In the genomic region with DNA sequence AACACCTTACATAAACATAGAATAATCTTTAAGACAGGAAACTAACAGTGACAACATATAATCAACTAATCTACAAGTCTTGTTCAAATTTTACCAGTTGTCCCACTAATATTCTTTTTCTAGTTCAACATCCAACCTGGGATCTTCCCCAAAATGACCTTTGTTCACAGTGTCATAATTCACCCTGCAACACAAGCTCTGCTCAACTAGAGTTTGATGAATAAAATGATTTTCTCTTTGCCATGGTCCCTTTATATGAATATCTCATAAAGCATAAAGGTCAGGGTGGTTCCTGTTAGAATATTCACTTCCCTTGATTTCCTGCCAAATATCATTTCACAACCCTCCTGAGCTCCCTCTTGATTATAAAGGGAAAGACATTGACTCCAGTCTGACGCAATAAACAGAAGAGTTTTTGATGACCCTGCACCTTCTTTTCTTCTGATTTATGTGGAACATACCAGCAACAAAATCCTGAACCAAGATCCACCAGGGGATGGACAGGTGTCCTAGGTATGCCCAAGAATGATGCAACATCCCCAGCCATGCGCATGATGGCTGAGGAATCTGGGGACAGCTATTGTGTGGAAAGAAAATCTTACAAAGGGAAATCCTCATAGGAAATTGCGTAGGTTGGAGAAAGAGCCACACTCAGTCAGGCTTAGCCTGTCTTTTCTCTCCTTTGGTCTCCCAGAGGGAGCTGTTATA, we compare ENCODE assay signal across 3 cellular contexts.
TF ChIP-seq lines count a peak whose summit lies in the region.

No MANE protein-coding gene starts in this region.

TF ChIP-seq in A549, 52 proteins besides CTCF, POLR2A, EP300 and RAD21:
- no peak for TF ChIP-seq HEYL (CRISPR knock-in tag; IDR thresholded peaks at IDR 0.05)
- TF ChIP-seq EHF (CRISPR knock-in tag; IDR thresholded peaks at IDR 0.05) = no peak
- no peak for TF ChIP-seq JUN (IDR thresholded peaks at IDR 0.05)
- TF ChIP-seq CEBPB (IDR thresholded peaks at IDR 0.05) = peak; percentile 76 to 92
- TF ChIP-seq ZSCAN20 (CRISPR knock-in tag; IDR thresholded peaks at IDR 0.05) = no peak
- TF ChIP-seq CHD4 (IDR thresholded peaks at IDR 0.05; ENCODE audit: borderline replicate concordance) = no peak
- peak; percentile 23; the same call in 1 of the 2 replicates for TF ChIP-seq HES2 (IDR thresholded peaks at IDR 0.05)
- peak; percentile 74 for TF ChIP-seq MAFK (IDR thresholded peaks at IDR 0.05; ENCODE audit: partially characterized antibody)
- TF ChIP-seq SMC3 (IDR thresholded peaks at IDR 0.05) = no peak
- TF ChIP-seq ZNF302 (CRISPR knock-in tag; IDR thresholded peaks at IDR 0.05) = no peak
- TF ChIP-seq SREBF2 (IDR thresholded peaks at IDR 0.05) = no peak
- TF ChIP-seq KDM5A (IDR thresholded peaks at IDR 0.05) = no peak
- TF ChIP-seq, protein P1, sequence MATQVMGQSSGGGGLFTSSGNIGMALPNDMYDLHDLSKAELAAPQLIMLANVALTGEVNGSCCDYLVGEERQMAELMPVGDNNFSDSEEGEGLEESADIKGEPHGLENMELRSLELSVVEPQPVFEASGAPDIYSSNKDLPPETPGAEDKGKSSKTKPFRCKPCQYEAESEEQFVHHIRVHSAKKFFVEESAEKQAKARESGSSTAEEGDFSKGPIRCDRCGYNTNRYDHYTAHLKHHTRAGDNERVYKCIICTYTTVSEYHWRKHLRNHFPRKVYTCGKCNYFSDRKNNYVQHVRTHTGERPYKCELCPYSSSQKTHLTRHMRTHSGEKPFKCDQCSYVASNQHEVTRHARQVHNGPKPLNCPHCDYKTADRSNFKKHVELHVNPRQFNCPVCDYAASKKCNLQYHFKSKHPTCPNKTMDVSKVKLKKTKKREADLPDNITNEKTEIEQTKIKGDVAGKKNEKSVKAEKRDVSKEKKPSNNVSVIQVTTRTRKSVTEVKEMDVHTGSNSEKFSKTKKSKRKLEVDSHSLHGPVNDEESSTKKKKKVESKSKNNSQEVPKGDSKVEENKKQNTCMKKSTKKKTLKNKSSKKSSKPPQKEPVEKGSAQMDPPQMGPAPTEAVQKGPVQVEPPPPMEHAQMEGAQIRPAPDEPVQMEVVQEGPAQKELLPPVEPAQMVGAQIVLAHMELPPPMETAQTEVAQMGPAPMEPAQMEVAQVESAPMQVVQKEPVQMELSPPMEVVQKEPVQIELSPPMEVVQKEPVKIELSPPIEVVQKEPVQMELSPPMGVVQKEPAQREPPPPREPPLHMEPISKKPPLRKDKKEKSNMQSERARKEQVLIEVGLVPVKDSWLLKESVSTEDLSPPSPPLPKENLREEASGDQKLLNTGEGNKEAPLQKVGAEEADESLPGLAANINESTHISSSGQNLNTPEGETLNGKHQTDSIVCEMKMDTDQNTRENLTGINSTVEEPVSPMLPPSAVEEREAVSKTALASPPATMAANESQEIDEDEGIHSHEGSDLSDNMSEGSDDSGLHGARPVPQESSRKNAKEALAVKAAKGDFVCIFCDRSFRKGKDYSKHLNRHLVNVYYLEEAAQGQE (IDR thresholded peaks at IDR 0.05) = no peak
- TF ChIP-seq FOXS1 (CRISPR knock-in tag; IDR thresholded peaks at IDR 0.05) = no peak
- TF ChIP-seq NR3C1 (IDR thresholded peaks at IDR 0.05) = no peak
- no peak for TF ChIP-seq ZFP36 (IDR thresholded peaks at IDR 0.05; ENCODE audit: borderline replicate concordance, partially characterized antibody)
- TF ChIP-seq MYC (IDR thresholded peaks at IDR 0.05; ENCODE audit: borderline replicate concordance, low read length) = no peak
- TF ChIP-seq GATA3 (IDR thresholded peaks at IDR 0.05; ENCODE audit: borderline replicate concordance) = no peak
- no peak for TF ChIP-seq JUNB (IDR thresholded peaks at IDR 0.05)
- TF ChIP-seq ESRRA (IDR thresholded peaks at IDR 0.05; ENCODE audit: borderline replicate concordance, low read length) = no peak

TF ChIP-seq in Ishikawa, 13 proteins besides CTCF, POLR2A, EP300 and RAD21:
- TF ChIP-seq CREB1 (IDR thresholded peaks at IDR 0.05; ENCODE audit: low read depth) (no peak), USF1 (IDR thresholded peaks at IDR 0.05) (no peak), CEBPB (IDR thresholded peaks at IDR 0.05) (peak; percentile 77)

TF ChIP-seq in HepG2, 621 proteins besides CTCF, POLR2A, EP300 and RAD21:
- TF ChIP-seq ZFP82 (CRISPR knock-in tag; IDR thresholded peaks at IDR 0.05; ENCODE audit: borderline replicate concordance) (no peak), MLX (CRISPR knock-in tag; IDR thresholded peaks at IDR 0.05) (no peak), ZNF749 (CRISPR knock-in tag; IDR thresholded peaks at IDR 0.05; ENCODE audit: borderline replicate concordance) (no peak), CEBPG (CRISPR knock-in tag; IDR thresholded peaks at IDR 0.05) (peak; percentile 86), CEBPB (IDR thresholded peaks at IDR 0.05; ENCODE audit: borderline replicate concordance, low read depth, low read length) (peak; percentile 64), HNF4G (IDR thresholded peaks at IDR 0.05; ENCODE audit: borderline replicate concordance, low read depth, low read length) (peak; percentile 35; the same call in 1 of the 2 replicates), HNF4G (CRISPR knock-in tag; IDR thresholded peaks at IDR 0.05; ENCODE audit: borderline replicate concordance, low read depth) (no peak), GATAD2A (CRISPR knock-in tag; IDR thresholded peaks at IDR 0.05) (peak; percentile 57; the same call in 1 of the 2 replicates), ATM (IDR thresholded peaks at IDR 0.05; ENCODE audit: borderline replicate concordance) (no peak), KDM5B (CRISPR knock-in tag; IDR thresholded peaks at IDR 0.05; ENCODE audit: borderline replicate concordance) (no peak), ZNF687 (CRISPR knock-in tag; IDR thresholded peaks at IDR 0.05) (no peak), HNF4A (CRISPR knock-in tag; IDR thresholded peaks at IDR 0.05) (peak; percentile 26), TEAD3 (CRISPR knock-in tag; optimal IDR thresholded peaks at IDR 0.05; ENCODE audit: borderline replicate concordance) (peak; percentile 23), ZNF644 (CRISPR knock-in tag; IDR thresholded peaks at IDR 0.05; ENCODE audit: low read depth) (peak; percentile 27; the same call in 1 of the 2 replicates), SOX6 (IDR thresholded peaks at IDR 0.05) (no peak), SOX6 (CRISPR knock-in tag; IDR thresholded peaks at IDR 0.05) (0 out of 2 replicates have a peak, but pooled peaks have one; percentile 12), POGZ (CRISPR knock-in tag; IDR thresholded peaks at IDR 0.05) (no peak), CC2D1A (CRISPR knock-in tag; IDR thresholded peaks at IDR 0.05) (no peak), ZNF75D (CRISPR knock-in tag; IDR thresholded peaks at IDR 0.05; ENCODE audit: borderline replicate concordance) (no peak), PPARG (CRISPR knock-in tag; conservative IDR thresholded peaks at IDR 0.05) (peak; percentile 36; the same call in 1 of the 2 replicates), ZNF496 (CRISPR knock-in tag; IDR thresholded peaks at IDR 0.05; ENCODE audit: insufficient replicate concordance) (no peak), ZNF567 (CRISPR knock-in tag; IDR thresholded peaks at IDR 0.05; ENCODE audit: borderline replicate concordance) (no peak)
- TF ChIP-seq, protein P2, sequence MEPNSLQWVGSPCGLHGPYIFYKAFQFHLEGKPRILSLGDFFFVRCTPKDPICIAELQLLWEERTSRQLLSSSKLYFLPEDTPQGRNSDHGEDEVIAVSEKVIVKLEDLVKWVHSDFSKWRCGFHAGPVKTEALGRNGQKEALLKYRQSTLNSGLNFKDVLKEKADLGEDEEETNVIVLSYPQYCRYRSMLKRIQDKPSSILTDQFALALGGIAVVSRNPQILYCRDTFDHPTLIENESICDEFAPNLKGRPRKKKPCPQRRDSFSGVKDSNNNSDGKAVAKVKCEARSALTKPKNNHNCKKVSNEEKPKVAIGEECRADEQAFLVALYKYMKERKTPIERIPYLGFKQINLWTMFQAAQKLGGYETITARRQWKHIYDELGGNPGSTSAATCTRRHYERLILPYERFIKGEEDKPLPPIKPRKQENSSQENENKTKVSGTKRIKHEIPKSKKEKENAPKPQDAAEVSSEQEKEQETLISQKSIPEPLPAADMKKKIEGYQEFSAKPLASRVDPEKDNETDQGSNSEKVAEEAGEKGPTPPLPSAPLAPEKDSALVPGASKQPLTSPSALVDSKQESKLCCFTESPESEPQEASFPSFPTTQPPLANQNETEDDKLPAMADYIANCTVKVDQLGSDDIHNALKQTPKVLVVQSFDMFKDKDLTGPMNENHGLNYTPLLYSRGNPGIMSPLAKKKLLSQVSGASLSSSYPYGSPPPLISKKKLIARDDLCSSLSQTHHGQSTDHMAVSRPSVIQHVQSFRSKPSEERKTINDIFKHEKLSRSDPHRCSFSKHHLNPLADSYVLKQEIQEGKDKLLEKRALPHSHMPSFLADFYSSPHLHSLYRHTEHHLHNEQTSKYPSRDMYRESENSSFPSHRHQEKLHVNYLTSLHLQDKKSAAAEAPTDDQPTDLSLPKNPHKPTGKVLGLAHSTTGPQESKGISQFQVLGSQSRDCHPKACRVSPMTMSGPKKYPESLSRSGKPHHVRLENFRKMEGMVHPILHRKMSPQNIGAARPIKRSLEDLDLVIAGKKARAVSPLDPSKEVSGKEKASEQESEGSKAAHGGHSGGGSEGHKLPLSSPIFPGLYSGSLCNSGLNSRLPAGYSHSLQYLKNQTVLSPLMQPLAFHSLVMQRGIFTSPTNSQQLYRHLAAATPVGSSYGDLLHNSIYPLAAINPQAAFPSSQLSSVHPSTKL (CRISPR knock-in tag; IDR thresholded peaks at IDR 0.05) = peak; percentile 25; the same call in 1 of the 2 replicates
- TF ChIP-seq, protein P3, sequence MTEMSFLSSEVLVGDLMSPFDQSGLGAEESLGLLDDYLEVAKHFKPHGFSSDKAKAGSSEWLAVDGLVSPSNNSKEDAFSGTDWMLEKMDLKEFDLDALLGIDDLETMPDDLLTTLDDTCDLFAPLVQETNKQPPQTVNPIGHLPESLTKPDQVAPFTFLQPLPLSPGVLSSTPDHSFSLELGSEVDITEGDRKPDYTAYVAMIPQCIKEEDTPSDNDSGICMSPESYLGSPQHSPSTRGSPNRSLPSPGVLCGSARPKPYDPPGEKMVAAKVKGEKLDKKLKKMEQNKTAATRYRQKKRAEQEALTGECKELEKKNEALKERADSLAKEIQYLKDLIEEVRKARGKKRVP (CRISPR knock-in tag; IDR thresholded peaks at IDR 0.05) = peak in 1 of 2 experiments; percentile 89; a peak in 2 of 4 replicates
